In genomic region chr1:18462517-18462916, GRCh38 we compare ENCODE assay signal across 2 cellular contexts. TPM values are rescaled to one million over a fixed set of nuclear protein-coding genes. Genes with fewer than 3 reads are reported as not detected.
"Had no signal": no experiment of that assay in that cellular context is flagged by ENCODE, and none has a peak within 500 bp of the region (broad histone marks: within the 10 kb centered on the region; RNA-seq: fewer than 3 reads in every experiment).

No MANE protein-coding gene starts in this region.

RNA-seq across cellular contexts. Expression of gene KLHDC7A, which starts 18.2 kb away (rescaled TPM):
- total RNA-seq: GM23248, HFFc6 had no signal
- polyA plus RNA-seq: GM23248 had no signal
